ENCODE assay signal across 2 cellular contexts in genomic region chr13:76792680-76793334, GRCh38.
TF ChIP-seq lines count a peak whose summit lies in the region.

No MANE protein-coding gene starts in this region.

TF ChIP-seq in liver, 16 proteins besides CTCF, POLR2A, EP300 and RAD21 (continued from another document):
- TF ChIP-seq ZBTB33 (IDR thresholded peaks at IDR 0.05): no peak
- TF ChIP-seq YY1 (IDR thresholded peaks at IDR 0.05): no peak
- TF ChIP-seq RXRA (IDR thresholded peaks at IDR 0.05): peak in 1 of 2 donors; percentile 27
- TF ChIP-seq MAX (IDR thresholded peaks at IDR 0.05): peak; percentile 18
- TF ChIP-seq ATF3 (IDR thresholded peaks at IDR 0.05): no peak
- TF ChIP-seq GABPA (IDR thresholded peaks at IDR 0.05 in 1 of 2, conservative IDR thresholded peaks at IDR 0.05 in 1 of 2): no peak
- TF ChIP-seq JUND (IDR thresholded peaks at IDR 0.05): no peak

TF ChIP-seq in HepG2, 621 proteins besides CTCF, POLR2A, EP300 and RAD21 (continued from another document):
- TF ChIP-seq ZNF574 (CRISPR knock-in tag; IDR thresholded peaks at IDR 0.05) (no peak), RFX3 (CRISPR knock-in tag; IDR thresholded peaks at IDR 0.05) (no peak), HDAC2 (CRISPR knock-in tag; IDR thresholded peaks at IDR 0.05) (no peak), SRF (IDR thresholded peaks at IDR 0.05; ENCODE audit: low read depth, low read length) (no peak), ATAD3A (CRISPR knock-in tag; IDR thresholded peaks at IDR 0.05) (no peak), HOXA9 (CRISPR knock-in tag; IDR thresholded peaks at IDR 0.05; ENCODE audit: borderline replicate concordance) (no peak), CC2D1A (CRISPR knock-in tag; IDR thresholded peaks at IDR 0.05) (no peak)
